ENCODE assay signal across 8 cellular contexts in the genomic region with DNA sequence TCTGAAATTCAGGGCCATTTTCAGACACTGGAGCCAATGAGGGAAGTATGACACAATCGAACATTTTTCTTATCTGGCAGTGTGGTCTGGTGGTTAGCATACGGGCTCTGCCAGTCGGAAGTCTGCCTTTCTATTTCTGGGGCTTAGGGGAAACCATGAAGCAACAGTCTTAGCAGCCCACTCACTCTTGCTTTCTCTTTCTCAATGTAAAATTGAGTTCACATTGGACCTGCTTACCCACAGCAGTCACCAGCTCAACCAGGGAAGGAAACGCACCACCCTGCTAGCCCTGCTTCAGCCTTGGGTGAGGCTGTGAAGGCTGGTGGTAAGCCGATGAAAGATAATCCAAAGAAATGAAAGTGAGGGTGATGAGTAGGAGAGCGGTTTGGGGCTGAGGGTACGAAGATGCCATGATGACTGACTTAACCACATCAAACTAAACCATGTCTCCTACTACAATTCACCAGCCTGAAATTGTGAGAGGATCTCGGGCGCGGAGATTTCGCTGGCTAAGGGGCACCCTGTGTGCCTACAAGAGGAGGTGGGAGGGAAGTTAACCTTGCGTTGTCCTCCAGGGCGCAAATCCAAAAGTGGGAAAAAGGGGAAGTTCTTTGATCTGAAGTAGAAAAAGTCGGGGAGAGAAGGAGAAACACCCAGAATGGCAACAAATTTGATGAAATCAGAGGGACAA. TPM values are rescaled to one million over a fixed set of nuclear protein-coding genes. Genes with fewer than 3 reads are reported as not detected.
A peak's percentile ranks its signal among the peaks of the same experiment; 100 is the strongest.
DNase-seq lines count a peak whose midpoint lies in the region; ATAC-seq and TF ChIP-seq lines count a peak whose summit lies in the region.

No MANE protein-coding gene starts in this region.

- H3K27me3 ChIP-seq in mucosa of rectum (ENCODE audit: control insufficient read depth in 2 of 2, insufficient read depth in 2 of 2, low read length in 2 of 2) (peaks cover 0 to 7% of the 10 kb centered on the region in 2 donors), vagina (no peaks in the 10 kb centered on the region)

- H3K27ac ChIP-seq in mucosa of rectum (ENCODE audit: low read depth in 2 of 2, low read length in 2 of 2) (peak overlapping the region in 1 of 2 donors; percentile 11), vagina (no peak overlapping the region)

- H3K9ac ChIP-seq in mucosa of rectum (ENCODE audit: low read depth in 1 of 2, low read length in 2 of 2), result no peak overlapping the region

- peak overlapping the region; percentile 24 to 62 for H3K4me3 ChIP-seq in mucosa of rectum (ENCODE audit: low read length in 2 of 2)
- H3K4me3 ChIP-seq in vagina, result no peak overlapping the region

- no peak for TF ChIP-seq POLR2A in vagina (IDR thresholded peaks at IDR 0.05)

- H3K9me3 ChIP-seq in mucosa of rectum (ENCODE audit: control insufficient read depth in 2 of 2, low read length in 2 of 2) (no peaks in the 10 kb centered on the region), vagina (no peaks in the 10 kb centered on the region)

- peak; percentile 70 for DNase-seq in GM10266 (ENCODE audit: extremely low spot score)
- DNase-seq in NCI-H226, result peak; percentile 21
- peak; percentile 86 to 87 for DNase-seq in activated T-cell treated with anti-CD3 and anti-CD28 coated beads, Interleukin-2, amount 50 U/mL, for 48 hours
- no peak for DNase-seq in occipital lobe (lab: John Stamatoyannopoulos, UW)
- DNase-seq in vagina (ENCODE audit: extremely low spot score in 2 of 2), result no peak
- DNase-seq in 8988T, result no peak

- TF ChIP-seq CTCF in GM10266 (IDR thresholded peaks at IDR 0.05; ENCODE audit: control insufficient read depth, insufficient read depth, low read depth, missing control alignments), result no peak
- no peak for TF ChIP-seq CTCF in vagina (IDR thresholded peaks at IDR 0.05)

- peak; percentile 88 for ATAC-seq in GM21717 (IDR thresholded peaks at IDR 0.05; ENCODE audit: unreplicated experiment)

- intact Hi-C loops in vagina (cut with DNase I), result no loop called here

- H3K36me3 ChIP-seq in mucosa of rectum (ENCODE audit: control insufficient read depth in 2 of 2, insufficient read depth in 2 of 2, low read length in 2 of 2) (no peaks in the 10 kb centered on the region), vagina (no peaks in the 10 kb centered on the region)

- H3K4me1 ChIP-seq in mucosa of rectum (ENCODE audit: control insufficient read depth in 2 of 2, insufficient read depth in 2 of 2, low read length in 2 of 2) (peaks cover 0 to 8% of the 10 kb centered on the region in 2 donors), vagina (peaks cover 38% of the 10 kb centered on the region)

RNA-seq across cellular contexts. Expression of gene LMO2, which starts 2.0 kb away (rescaled TPM):
- 18.4 TPM for total RNA-seq in occipital lobe
- 26.5 TPM for total RNA-seq in vagina

Comparison
In these comparisons a context has a peak if more than half of its experiments do, and no peak if none do; other contexts are left out.
1. DNase-seq: peak in GM10266 (single experiment), NCI-H226 (single experiment) and activated T-cell treated with anti-CD3 and anti-CD28 coated beads, Interleukin-2, amount 50 U/mL, for 48 hours (2 of 2); none in occipital lobe (single experiment), vagina (0 of 2) and 8988T (single experiment).
2. H3K4me3 ChIP-seq: peak in mucosa of rectum (2 of 2); none in vagina (0 of 2).